ENCODE assay signal across 11 cellular contexts in genomic region chr4:22573198-22573597, GRCh38. TPM values are rescaled to one million over a fixed set of nuclear protein-coding genes. Genes with fewer than 3 reads are reported as not detected.
DNase-seq lines count a peak whose midpoint lies in the region; ATAC-seq lines count a peak whose summit lies in the region.
"Had no signal": no experiment of that assay in that cellular context is flagged by ENCODE, and none has a peak within 500 bp of the region (broad histone marks: within the 10 kb centered on the region; RNA-seq: fewer than 3 reads in every experiment).

No MANE protein-coding gene starts in this region.

- no peaks in the 10 kb centered on the region for H3K79me1 ChIP-seq in neuronal stem cell (ENCODE audit: low read depth, low read length)

- no peak overlapping the region for H4K91ac ChIP-seq in neuronal stem cell (ENCODE audit: low read depth, low read length, poor library complexity)

- H3K27me3 ChIP-seq in rectal smooth muscle tissue (ENCODE audit: control insufficient read depth, insufficient read depth, low read length) = no peaks in the 10 kb centered on the region
- H3K27me3 ChIP-seq in neuronal stem cell (ENCODE audit: control insufficient read depth in 3 of 3, insufficient read depth in 3 of 3, low read depth in 1 of 3, low read length in 3 of 3) = peaks cover 0 to 1% (median 0%) of the 10 kb centered on the region in 3 experiments
- no peaks in the 10 kb centered on the region for H3K27me3 ChIP-seq in effector memory CD4-positive, alpha-beta T cell (replicated peaks; ENCODE audit: control insufficient read depth, insufficient read depth, low read length, poor library complexity, severe bottlenecking)

- H3K9me3 ChIP-seq in neuronal stem cell (replicated peaks in 1 of 2; ENCODE audit: control insufficient read depth in 2 of 2, insufficient read depth in 1 of 2, low read depth in 1 of 2, low read length in 2 of 2) = no peaks in the 10 kb centered on the region
- H3K9me3 ChIP-seq in effector memory CD4-positive, alpha-beta T cell (ENCODE audit: control insufficient read depth, low read length) = peaks cover 3% of the 10 kb centered on the region
- H3K9me3 ChIP-seq: thoracic aorta had no signal

- H3K27ac ChIP-seq in rectal smooth muscle tissue (ENCODE audit: low read depth, low read length) = peak overlapping the region; percentile 60
- H3K27ac ChIP-seq in neuronal stem cell (replicated peaks; ENCODE audit: low read length) = no peak overlapping the region
- H3K27ac ChIP-seq in effector memory CD4-positive, alpha-beta T cell (ENCODE audit: insufficient read depth, low read length, poor library complexity, severe bottlenecking) = no peak overlapping the region
- H3K27ac ChIP-seq: thoracic aorta, WERI-Rb-1 had no signal

- no peak overlapping the region for H2AK5ac ChIP-seq in neuronal stem cell (ENCODE audit: low read depth, low read length)

- intact Hi-C loops in left cardiac atrium (cut with DNase I) = no loop called here

- H2BK12ac ChIP-seq in neuronal stem cell (ENCODE audit: low read length) = no peak overlapping the region

- no peak overlapping the region for H3K9ac ChIP-seq in rectal smooth muscle tissue (ENCODE audit: low read length)
- H3K9ac ChIP-seq in neuronal stem cell (ENCODE audit: low read depth, low read length, poor library complexity) = no peak overlapping the region

- no peak overlapping the region for H2AFZ ChIP-seq in neuronal stem cell (ENCODE audit: low read length)

- no peak overlapping the region for H4K8ac ChIP-seq in neuronal stem cell (ENCODE audit: low read depth, low read length)

- no peak overlapping the region for H2BK120ac ChIP-seq in neuronal stem cell (ENCODE audit: low read depth, low read length)

- no peak overlapping the region for H3K4me2 ChIP-seq in neuronal stem cell (ENCODE audit: insufficient read depth, low read length, poor library complexity, severe bottlenecking)

- H3K36me3 ChIP-seq in rectal smooth muscle tissue (ENCODE audit: control insufficient read depth, insufficient read depth, low read length) (no peaks in the 10 kb centered on the region), neuronal stem cell (replicated peaks in 1 of 2; ENCODE audit: control insufficient read depth in 2 of 2, insufficient read depth in 2 of 2, low read length in 2 of 2) (no peaks in the 10 kb centered on the region)
- H3K36me3 ChIP-seq in effector memory CD4-positive, alpha-beta T cell (ENCODE audit: control insufficient read depth, insufficient read depth, low read length) = no peaks in the 10 kb centered on the region
- H3K36me3 ChIP-seq: thoracic aorta, WERI-Rb-1 had no signal

- in situ Hi-C loops in G401 (cut with HindIII; ENCODE audit: low sequenced_read_pairs) = no loop called here

- ATAC-seq in left cardiac atrium (peak; percentile 47 to 89), GM21381 (IDR thresholded peaks at IDR 0.05; ENCODE audit: unreplicated experiment) (no peak)

- no peak overlapping the region for H3K23ac ChIP-seq in neuronal stem cell (ENCODE audit: low read depth, low read length, poor library complexity)

- DNase-seq in G401 (ENCODE audit: low spot score) (peak; percentile 35), amygdala (lab: John Stamatoyannopoulos, UW) (peak in 38 of 56 donors; percentile 2 to 71 (median 36)), left cardiac atrium (peak; percentile 44), neuronal stem cell (ENCODE audit: low spot score) (no peak), NCI-H146 (lab: John Stamatoyannopoulos, UW) (no peak)
- no peak for DNase-seq in effector memory CD4-positive, alpha-beta T cell
- DNase-seq: NCI-H1436, WERI-Rb-1 had no signal

- no CpG with 5 or more reads among the region's 2 CpGs for WGBS in neuronal stem cell (ENCODE audit: extremely low coverage in 2 of 2, insufficient read length in 2 of 2, insufficient replicate concordance in 1 of 2), 2 donors

- H3K4me1 ChIP-seq in rectal smooth muscle tissue (ENCODE audit: control insufficient read depth, insufficient read depth, low read length) = peaks cover 15% of the 10 kb centered on the region
- H3K4me1 ChIP-seq in neuronal stem cell (ENCODE audit: control insufficient read depth in 2 of 2, insufficient read depth in 1 of 2, low read depth in 1 of 2, low read length in 2 of 2) = no peaks in the 10 kb centered on the region
- no peaks in the 10 kb centered on the region for H3K4me1 ChIP-seq in effector memory CD4-positive, alpha-beta T cell (ENCODE audit: control insufficient read depth, insufficient read depth, low read length, poor library complexity, severe bottlenecking)

- no peak overlapping the region for H3K14ac ChIP-seq in neuronal stem cell (ENCODE audit: low read length)

- H2BK15ac ChIP-seq in neuronal stem cell (ENCODE audit: low read length) = no peak overlapping the region

- no peak overlapping the region for H3K18ac ChIP-seq in neuronal stem cell (ENCODE audit: low read length)

- no peak overlapping the region for H2BK5ac ChIP-seq in neuronal stem cell (ENCODE audit: low read length)

- H3K4ac ChIP-seq in neuronal stem cell (ENCODE audit: low read length) = no peak overlapping the region

- no peak overlapping the region for H3K4me3 ChIP-seq in rectal smooth muscle tissue (ENCODE audit: low read length)
- no peak overlapping the region for H3K4me3 ChIP-seq in neuronal stem cell (ENCODE audit: low read length in 2 of 2)
- no peak overlapping the region for H3K4me3 ChIP-seq in effector memory CD4-positive, alpha-beta T cell (ENCODE audit: insufficient read depth, low read depth, low read length, poor library complexity, severe bottlenecking)
- H3K4me3 ChIP-seq: thoracic aorta had no signal

RNA-seq across cellular contexts. Expression of gene ADGRA3, which starts 57.3 kb away (rescaled TPM):
- total RNA-seq in G401 (2014; rRNA removed; shearing (Covaris generic)) = 34.7 and 43.1 TPM in 2 replicates
- 10 to 100 TPM; 19.3 to 28.0 TPM for total RNA-seq in left cardiac atrium
- 44.4 TPM for polyA plus RNA-seq in neuronal stem cell (2013, experiment 1 of 2)
- 45.4 TPM for polyA plus RNA-seq in neuronal stem cell (2013, experiment 2 of 2)

Comparison
In these comparisons a context has a peak if more than half of its experiments do, and no peak if none do; other contexts are left out.
1. DNase-seq: peak in G401 (single experiment), amygdala (38 of 56) and left cardiac atrium (single experiment); none in neuronal stem cell (single experiment), NCI-H146 (single experiment) and effector memory CD4-positive, alpha-beta T cell (0 of 3).